ENCODE assay signal across 8 cellular contexts in the genomic region with DNA sequence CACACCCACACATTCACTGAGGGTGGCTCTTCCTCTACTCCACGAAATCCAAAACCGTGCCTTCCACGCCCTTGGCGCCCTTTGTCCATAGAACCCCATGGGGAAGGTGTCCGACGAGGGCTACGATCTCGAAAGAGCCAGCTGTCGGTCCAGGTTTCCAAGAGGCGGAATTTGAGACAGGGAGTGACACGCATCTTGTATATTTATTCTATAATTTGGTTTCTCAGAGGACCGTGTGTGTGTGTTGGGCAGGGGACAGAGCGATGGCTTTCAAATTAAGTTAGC. TPM values are rescaled to one million over a fixed set of nuclear protein-coding genes. Genes with fewer than 3 reads are reported as not detected.
DNase-seq lines count a peak whose midpoint lies in the region; ATAC-seq and TF ChIP-seq lines count a peak whose summit lies in the region.

No MANE protein-coding gene starts in this region.

- no peaks in the 10 kb centered on the region for H3K9me3 Mint-ChIP-seq in natural killer cell

- H3K27ac Mint-ChIP-seq in natural killer cell, result peak overlapping the region; percentile 91 to 93

- no peaks in the 10 kb centered on the region for H3F3A ChIP-seq in Loucy (ENCODE audit: low read depth)

- H3K27me3 ChIP-seq in BE2C, result no peaks in the 10 kb centered on the region
- H3K27me3 ChIP-seq in Loucy (ENCODE audit: insufficient read depth, low read length, poor library complexity, severe bottlenecking), result no peaks in the 10 kb centered on the region
- no peaks in the 10 kb centered on the region for H3K27me3 ChIP-seq in effector memory CD4-positive, alpha-beta T cell (replicated peaks; ENCODE audit: control insufficient read depth, insufficient read depth, low read length, poor library complexity, severe bottlenecking)

- H4K20me1 ChIP-seq in Loucy (ENCODE audit: insufficient read depth, low read length, poor library complexity, severe bottlenecking), result peaks cover 38% of the 10 kb centered on the region

- H3K36me3 Mint-ChIP-seq in natural killer cell, result no peaks in the 10 kb centered on the region

- H3K4me3 ChIP-seq in BE2C (ENCODE audit: low read depth, low read length) (peak overlapping the region; percentile 78), Loucy (ENCODE audit: low read length, poor library complexity, severe bottlenecking) (peak overlapping the region; percentile 83)
- peak overlapping the region; percentile 87 for H3K4me3 ChIP-seq in effector memory CD4-positive, alpha-beta T cell (ENCODE audit: insufficient read depth, low read depth, low read length, poor library complexity, severe bottlenecking)

- H3K36me3 ChIP-seq in BE2C, result peaks cover 8% of the 10 kb centered on the region
- H3K36me3 ChIP-seq in Loucy (ENCODE audit: insufficient read depth, low read length), result peaks cover 12% of the 10 kb centered on the region; the same call in 1 of the 2 replicates
- peaks cover 3% of the 10 kb centered on the region for H3K36me3 ChIP-seq in effector memory CD4-positive, alpha-beta T cell (ENCODE audit: control insufficient read depth, insufficient read depth, low read length)

- H3K27me3 Mint-ChIP-seq in natural killer cell (ENCODE audit: low read depth in 2 of 2), result peaks cover 2 to 4% of the 10 kb centered on the region in 2 donors

- intact Hi-C loops in natural killer cell (cut with micrococcal nuclease) (no loop called here), head of caudate nucleus (cut with DNase I) (no loop called here)

- H3K9me2 ChIP-seq in Loucy (replicated peaks; ENCODE audit: low read depth, low read length), result no peaks in the 10 kb centered on the region

- peak overlapping the region; percentile 99 for H3K4me3 Mint-ChIP-seq in natural killer cell

- peaks cover 33 to 37% of the 10 kb centered on the region in 2 donors for H3K4me1 Mint-ChIP-seq in natural killer cell

- peaks cover 59% of the 10 kb centered on the region for H3K79me2 ChIP-seq in Loucy (ENCODE audit: insufficient read depth, low read length)

- H3K27ac ChIP-seq in effector memory CD4-positive, alpha-beta T cell (ENCODE audit: insufficient read depth, low read length, poor library complexity, severe bottlenecking), result peak overlapping the region; percentile 83

- H3K4me1 ChIP-seq in BE2C (no peaks in the 10 kb centered on the region), Loucy (ENCODE audit: insufficient read depth, low read length, poor library complexity, severe bottlenecking) (peaks cover 24% of the 10 kb centered on the region)
- H3K4me1 ChIP-seq in effector memory CD4-positive, alpha-beta T cell (ENCODE audit: control insufficient read depth, insufficient read depth, low read length, poor library complexity, severe bottlenecking), result peaks cover 10% of the 10 kb centered on the region

- H3K9me3 ChIP-seq in BE2C (no peaks in the 10 kb centered on the region), Loucy (ENCODE audit: insufficient read depth, low read depth, low read length) (peaks cover 4% of the 10 kb centered on the region; the same call in 1 of the 2 replicates)
- no peaks in the 10 kb centered on the region for H3K9me3 ChIP-seq in effector memory CD4-positive, alpha-beta T cell (ENCODE audit: control insufficient read depth, low read length)

- peak in 1 of 3 donors; percentile 1 for ATAC-seq in natural killer cell
- no peak for ATAC-seq in HG03196 (IDR thresholded peaks at IDR 0.05; ENCODE audit: unreplicated experiment)
- ATAC-seq in GM18907 (IDR thresholded peaks at IDR 0.05; ENCODE audit: unreplicated experiment), result no peak

- H2AFZ ChIP-seq in Loucy (ENCODE audit: low read length), result peak overlapping the region; percentile 90

- TF ChIP-seq CTCF in BE2C (IDR thresholded peaks at IDR 0.05; ENCODE audit: low read depth, low read length), result no peak
- no peak for TF ChIP-seq CTCF in Loucy (conservative IDR thresholded peaks at IDR 0.05; ENCODE audit: low read length)
- no peak for TF ChIP-seq CTCF in natural killer cell (IDR thresholded peaks at IDR 0.05)

- DNase-seq in BE2C, result no peak
- DNase-seq in effector memory CD4-positive, alpha-beta T cell, result no peak
- DNase-seq in natural killer cell, result no peak
- DNase-seq in head of caudate nucleus, result no peak
- no peak for DNase-seq in stimulated activated CD8-positive, alpha-beta memory T cell treated with anti-CD3 and anti-CD28 coated beads, Interleukin-4, amount 100 ng/mL, for 48 hours

- peak overlapping the region; percentile 87 for H3K9ac ChIP-seq in Loucy (ENCODE audit: low read depth, low read length, poor library complexity, severe bottlenecking)

- peak overlapping the region; percentile 66 for H3K4me2 ChIP-seq in Loucy (ENCODE audit: low read depth, low read length, poor library complexity, severe bottlenecking)

RNA-seq across cellular contexts. Expression of gene C2orf69, which starts 0.7 kb away (rescaled TPM):
- 5.4 TPM for polyA plus RNA-seq in BE2C (2012; ENCODE audit: insufficient read depth, insufficient read length, low read depth)
- 10 to 100 TPM; 11.8 to 15.0 (median 13.0) TPM for total RNA-seq in natural killer cell

RNA-seq across cellular contexts. Expression of gene TYW5, which starts 43.5 kb away (rescaled TPM):
- polyA plus RNA-seq in BE2C (2012; ENCODE audit: insufficient read depth, insufficient read length, low read depth), result 12.0 TPM
- 10 to 100 TPM; 15.9 to 17.4 (median 16.9) TPM for total RNA-seq in natural killer cell

RNA-seq across cellular contexts. Expression of gene MAIP1, which starts 43.6 kb away (rescaled TPM):
- polyA plus RNA-seq in BE2C (2012; ENCODE audit: insufficient read depth, insufficient read length, low read depth), result 47.9 TPM
- total RNA-seq in natural killer cell, result 10 to 100 TPM; 23.5 to 26.4 (median 23.6) TPM
